In genomic region chr6:129893513-129894098, GRCh38 we compare ENCODE assay signal across 9 cellular contexts. TPM values are rescaled to one million over a fixed set of nuclear protein-coding genes. Genes with fewer than 3 reads are reported as not detected.
DNase-seq lines count a peak whose midpoint lies in the region; ATAC-seq, FAIRE-seq and TF ChIP-seq lines count a peak whose summit lies in the region.
"Had no signal": no experiment of that assay in that cellular context is flagged by ENCODE, and none has a peak within 500 bp of the region (broad histone marks: within the 10 kb centered on the region; RNA-seq: fewer than 3 reads in every experiment).

No MANE protein-coding gene starts in this region.

- H3K36me3 Mint-ChIP-seq in CD14-positive monocyte, result no peaks in the 10 kb centered on the region

- H3K9me3 ChIP-seq in adipocyte (ENCODE audit: control insufficient read depth, low read length) (no peaks in the 10 kb centered on the region), left lung (no peaks in the 10 kb centered on the region)

- H3K27ac Mint-ChIP-seq in CD14-positive monocyte, result no peak overlapping the region

- peaks cover 28% of the 10 kb centered on the region for H3K4me1 Mint-ChIP-seq in CD14-positive monocyte

- H3K27me3 ChIP-seq in adipocyte (replicated peaks; ENCODE audit: control insufficient read depth, insufficient read depth, low read length), result no peaks in the 10 kb centered on the region
- no peaks in the 10 kb centered on the region for H3K27me3 ChIP-seq in left lung

- no peaks in the 10 kb centered on the region for H3K9me3 Mint-ChIP-seq in CD14-positive monocyte

- no peak overlapping the region for H3K4me3 ChIP-seq in HFF-Myc (replicated peaks; ENCODE audit: low read depth, low read length)
- no peak overlapping the region for H3K4me3 ChIP-seq in adipocyte (ENCODE audit: low read length)
- no peak overlapping the region for H3K4me3 ChIP-seq in left lung

- H3K36me3 ChIP-seq in adipocyte (ENCODE audit: control insufficient read depth, insufficient read depth, low read length, severe bottlenecking) (no peaks in the 10 kb centered on the region), left lung (no peaks in the 10 kb centered on the region)

- ATAC-seq in left lung, result peak; percentile 43
- no peak for ATAC-seq in HG03432 (IDR thresholded peaks at IDR 0.05; ENCODE audit: unreplicated experiment)
- no peak for ATAC-seq in GM19023 (IDR thresholded peaks at IDR 0.05; ENCODE audit: unreplicated experiment)

- H3K4me1 ChIP-seq in adipocyte (ENCODE audit: control insufficient read depth, insufficient read depth, low read length) (peaks cover 35% of the 10 kb centered on the region), left lung (peaks cover 0 to 2% of the 10 kb centered on the region in 2 donors)

- H3K27me3 Mint-ChIP-seq in CD14-positive monocyte (ENCODE audit: low read depth in 3 of 3), result peaks cover 0 to 2% (median 0%) of the 10 kb centered on the region in 3 donors

- no peak overlapping the region for H3K4me3 Mint-ChIP-seq in CD14-positive monocyte

- peak overlapping the region; percentile 0 for H3K9ac ChIP-seq in adipocyte (ENCODE audit: low read length)

- H3K27ac ChIP-seq in left lung, result no peak overlapping the region

- TF ChIP-seq CTCF in CD14-positive monocyte (IDR thresholded peaks at IDR 0.05) (peak; percentile 75), HFF-Myc (IDR thresholded peaks at IDR 0.05; ENCODE audit: low read depth, low read length, missing control alignments) (peak; percentile 11), left lung (IDR thresholded peaks at IDR 0.05) (peak in 1 of 2 donors; percentile 32)

- no peak for FAIRE-seq in RCC 7860 (lab: Jason Lieb, UNC)

- DNase-seq in CD14-positive monocyte (ENCODE audit: low spot score) (no peak), HFF-Myc (ENCODE audit: extremely low read depth, low read depth) (no peak), adipocyte (ENCODE audit: low read depth) (peak; percentile 76), left lung (no peak), RCC 7860 (ENCODE audit: low spot score) (no peak)
- no peak for DNase-seq in activated CD4-positive, alpha-beta T cell treated with anti-CD3 and anti-CD28 coated beads, Interleukin-2, amount 50 U/mL, for 48 hours
- DNase-seq: stimulated activated CD4-positive, alpha-beta T cell treated with anti-CD3 and anti-CD28 coated beads, Interleukin-4, amount 100 ng/mL, for 24 hours had no signal

- intact Hi-C loops in CD14-positive monocyte (cut with micrococcal nuclease), result loop anchor here in 1 of 2 donors (5.0 kb wide), 1 partner anchor 129 kb away; no protein-coding TSS in a partner anchor
- intact Hi-C loops in left lung (cut with DNase I), result no loop called here

RNA-seq across cellular contexts. Expression of gene TMEM244, which starts 32.5 kb away (rescaled TPM):
- polyA plus RNA-seq in CD14-positive monocyte, result not detected
- not detected for total RNA-seq in left lung
